Comparison of ENCODE assay signal across 15 cellular contexts in genomic region chr11:118226294-118226693, GRCh38. TPM values are rescaled to one million over a fixed set of nuclear protein-coding genes. Genes with fewer than 3 reads are reported as not detected.
DNase-seq lines count a peak whose midpoint lies in the region; ATAC-seq and TF ChIP-seq lines count a peak whose summit lies in the region.
"Had no signal": no experiment of that assay in that cellular context is flagged by ENCODE, and none has a peak within 500 bp of the region (broad histone marks: within the 10 kb centered on the region; RNA-seq: fewer than 3 reads in every experiment).

No MANE protein-coding gene starts in this region.

- no peak for TF ChIP-seq CTCF in stomach (IDR thresholded peaks at IDR 0.05)
- peak in 1 of 4 experiments; percentile 13 for TF ChIP-seq CTCF in prostate gland (IDR thresholded peaks at IDR 0.05)

- peaks cover 31% of the 10 kb centered on the region for H3K36me3 Mint-ChIP-seq in central memory CD8-positive, alpha-beta T cell (ENCODE audit: insufficient read depth)
- H3K36me3 Mint-ChIP-seq: naive B cell; stimulated activated effector memory CD8-positive, alpha-beta T cell treated with anti-CD3 and anti-CD28 coated beads, Interleukin-12 subunit alpha, Interleukin-12 subunit beta, amount 100 ng/mL, for 72 hours had no signal

- 65 to 79% (median 77%) methylated on average over 7 of the region's 7 CpGs for WGBS in stomach, 5 donors
- WGBS in prostate gland = 60% methylated on average over 7 of the region's 7 CpGs

- DNase-seq in activated CD8-positive, alpha-beta memory T cell treated with anti-CD3 and anti-CD28 coated beads for 24 hours = peak; percentile 57
- DNase-seq in activated CD8-positive, alpha-beta memory T cell treated with anti-CD3 and anti-CD28 coated beads, Interleukin-2, amount 50 U/mL, for 48 hours = no peak
- peak; percentile 88 for DNase-seq in NOMO-1 treated with DMSO at 0.1 percent for 48 hours (lab: John Stamatoyannopoulos, UW; ENCODE audit: unreplicated experiment)
- no peak for DNase-seq in central memory CD8-positive, alpha-beta T cell (ENCODE audit: low spot score in 2 of 2)
- DNase-seq in stomach = no peak
- no peak for DNase-seq in SIG-M5 (lab: John Stamatoyannopoulos, UW)
- no peak for DNase-seq in inferior parietal cortex (ENCODE audit: extremely low spot score)
- DNase-seq in prostate gland (ENCODE audit: low spot score) = no peak
- DNase-seq: brain microvascular endothelial cell; GF-D8; naive B cell; stimulated activated CD4-positive, alpha-beta T cell treated with anti-CD3 and anti-CD28 coated beads, Interleukin-12 subunit alpha, Interleukin-12 subunit beta, amount 100 ng/mL, for 4 hours had no signal

- no peak overlapping the region for H3K4me3 ChIP-seq in stomach
- no peak overlapping the region for H3K4me3 ChIP-seq in prostate gland

- H3K27me3 ChIP-seq in stomach (peaks cover 0 to 10% (median 0%) of the 10 kb centered on the region in 3 donors), prostate gland (replicated peaks; ENCODE audit: insufficient read depth) (no peaks in the 10 kb centered on the region)
- H3K27me3 ChIP-seq: brain microvascular endothelial cell had no signal

- no peaks in the 10 kb centered on the region for H3K27me3 Mint-ChIP-seq in central memory CD8-positive, alpha-beta T cell

- H3K9me3 ChIP-seq in stomach (no peaks in the 10 kb centered on the region), prostate gland (no peaks in the 10 kb centered on the region)

- no peak for ATAC-seq in central memory CD8-positive, alpha-beta T cell (replicated peaks; ENCODE audit: extremely low read depth, poor library complexity, severe bottlenecking)

- H3K4me1 ChIP-seq in stomach (peaks cover 0 to 37% (median 0%) of the 10 kb centered on the region in 4 donors), prostate gland (replicated peaks) (no peaks in the 10 kb centered on the region)

- peak overlapping the region; percentile 96 for H3K27ac Mint-ChIP-seq in central memory CD8-positive, alpha-beta T cell (ENCODE audit: low read depth)
- H3K27ac Mint-ChIP-seq: stimulated activated effector memory CD8-positive, alpha-beta T cell treated with anti-CD3 and anti-CD28 coated beads, Interleukin-12 subunit alpha, Interleukin-12 subunit beta, amount 100 ng/mL, for 72 hours had no signal

- peak overlapping the region; percentile 64 for H3K4me3 Mint-ChIP-seq in central memory CD8-positive, alpha-beta T cell
- H3K4me3 Mint-ChIP-seq: stimulated activated effector memory CD8-positive, alpha-beta T cell treated with anti-CD3 and anti-CD28 coated beads, Interleukin-12 subunit alpha, Interleukin-12 subunit beta, amount 100 ng/mL, for 72 hours had no signal

- no peak for TF ChIP-seq EP300 in stomach (IDR thresholded peaks at IDR 0.05)

- H3K36me3 ChIP-seq in stomach (peaks cover 0 to 25% (median 4%) of the 10 kb centered on the region in 4 donors), prostate gland (no peaks in the 10 kb centered on the region)
- H3K36me3 ChIP-seq: brain microvascular endothelial cell had no signal

- intact Hi-C loops in stomach (cut with DNase I; ENCODE audit: low total_unique reads) = no loop called here
- intact Hi-C loops in prostate gland (cut with DNase I) = no loop called here

- peaks cover 74% of the 10 kb centered on the region for H3K4me1 Mint-ChIP-seq in central memory CD8-positive, alpha-beta T cell

- H3K9me3 Mint-ChIP-seq in central memory CD8-positive, alpha-beta T cell = no peaks in the 10 kb centered on the region
- H3K9me3 Mint-ChIP-seq: IgD-negative memory B cell; naive B cell; stimulated activated effector memory CD8-positive, alpha-beta T cell treated with anti-CD3 and anti-CD28 coated beads, Interleukin-12 subunit alpha, Interleukin-12 subunit beta, amount 100 ng/mL, for 72 hours had no signal

- TF ChIP-seq POLR2A in stomach (IDR thresholded peaks at IDR 0.05) (no peak), prostate gland (IDR thresholded peaks at IDR 0.05) (no peak)

- H3K27ac ChIP-seq in stomach (peak overlapping the region in 3 of 5 donors; percentile 7 to 69 (median 69)), prostate gland (no peak overlapping the region)
- H3K27ac ChIP-seq: brain microvascular endothelial cell had no signal

RNA-seq across cellular contexts. Expression of gene JAML, which starts 1.5 kb away (rescaled TPM):
- 10 to 100 TPM in 4 of 5 donors, 1 to 10 TPM in 1; 9.2 to 35.0 (median 21.4) TPM for total RNA-seq in stomach
- polyA plus RNA-seq in stomach = 10 to 100 TPM in 1 of 3 donors, 1 to 10 TPM in 2; 3.7 to 14.5 (median 4.6) TPM
- total RNA-seq in prostate gland = 1 to 10 TPM; 2.3 to 8.5 TPM

RNA-seq across cellular contexts. Expression of gene MPZL3, which starts 25.9 kb away (rescaled TPM):
- total RNA-seq in stomach (10 to 100 TPM in 1 of 5 donors, 1 to 10 TPM in 3, under 1 TPM in 1; 0.45 to 20.0 (median 6.7) TPM), prostate gland (10 to 100 TPM in 1 of 2 donors, 1 to 10 TPM in 1; 6.2 to 13.0 TPM)
- polyA plus RNA-seq in stomach = 1 to 10 TPM; 2.1 to 7.2 (median 3.4) TPM

RNA-seq across cellular contexts. Expression of gene MPZL2, which starts 37.8 kb away (rescaled TPM):
- 10 to 100 TPM in 4 of 5 donors, under 1 TPM in 1; 0.58 to 97.2 (median 56.7) TPM for total RNA-seq in stomach
- 10 to 100 TPM; 12.2 to 79.1 (median 35.4) TPM for polyA plus RNA-seq in stomach
- 100 to 1,000 TPM in 1 of 2 donors, 10 to 100 TPM in 1; 73.7 to 103 TPM for total RNA-seq in prostate gland
- polyA plus RNA-seq: IgD-negative memory B cell had no signal

RNA-seq across cellular contexts. Expression of gene SCN2B, which starts 49.9 kb away (rescaled TPM):
- under 1 TPM in 2 of 5 donors, not detected in 3; 0.29 to 0.92 TPM for total RNA-seq in stomach
- under 1 TPM; 0.12 to 0.46 (median 0.23) TPM for polyA plus RNA-seq in stomach
- 1 to 10 TPM in 1 of 2 donors, under 1 TPM in 1; 0.68 to 1.1 TPM for total RNA-seq in prostate gland
- total RNA-seq: activated CD8-positive, alpha-beta memory T cell treated with anti-CD3 and anti-CD28 coated beads for 36 hours had no signal
- polyA plus RNA-seq: IgD-negative memory B cell had no signal

Comparison
In these comparisons a context has a peak if more than half of its experiments do, and no peak if none do; other contexts are left out.
1. DNase-seq: peak in activated CD8-positive, alpha-beta memory T cell treated with anti-CD3 and anti-CD28 coated beads for 24 hours (single experiment) and NOMO-1 treated with DMSO at 0.1 percent for 48 hours (single experiment); none in activated CD8-positive, alpha-beta memory T cell treated with anti-CD3 and anti-CD28 coated beads, Interleukin-2, amount 50 U/mL, for 48 hours (single experiment), central memory CD8-positive, alpha-beta T cell (0 of 2), stomach (single experiment), SIG-M5 (single experiment), inferior parietal cortex (single experiment) and prostate gland (single experiment).
2. H3K27ac ChIP-seq: peak in stomach (3 of 5); none in prostate gland (0 of 2).